Comparison of ENCODE assay signal across 2 cellular contexts in the genomic region with DNA sequence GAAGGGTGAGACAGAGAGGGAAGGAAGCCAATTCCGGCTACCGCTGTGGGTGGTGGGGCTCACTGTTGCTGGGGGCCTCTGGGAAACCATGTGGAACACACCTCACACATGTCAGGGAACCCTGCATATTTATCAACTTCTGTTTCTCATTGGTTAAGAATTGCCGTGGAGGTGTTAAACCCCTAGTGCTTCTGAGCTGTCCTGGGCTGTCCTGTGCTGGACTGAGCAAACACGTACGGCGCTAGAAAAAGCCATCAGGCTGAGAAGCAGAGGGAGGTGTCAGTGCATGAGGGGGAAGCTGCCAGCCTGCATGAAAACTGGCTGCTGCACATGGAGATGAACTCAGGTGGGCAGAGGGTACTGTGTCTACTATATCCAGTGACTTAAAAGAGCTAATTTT.
TF ChIP-seq lines count a peak whose summit lies in the region.

No MANE protein-coding gene starts in this region.

TF ChIP-seq in HepG2, 621 proteins besides CTCF, POLR2A, EP300 and RAD21:
- TF ChIP-seq RBAK (CRISPR knock-in tag; IDR thresholded peaks at IDR 0.05) (0 out of 2 replicates have a peak, but pooled peaks have one; percentile 27), ZNF772 (CRISPR knock-in tag; IDR thresholded peaks at IDR 0.05) (peak; percentile 53; the same call in 1 of the 2 replicates), ARNTL (CRISPR knock-in tag; IDR thresholded peaks at IDR 0.05) (no peak)

TF ChIP-seq in H1, 55 proteins besides CTCF, POLR2A, EP300 and RAD21:
- TF ChIP-seq CBX5 (IDR thresholded peaks at IDR 0.05; ENCODE audit: low read depth, low read length) (no peak), KDM5A (IDR thresholded peaks at IDR 0.05; ENCODE audit: low read length) (no peak), NANOG (IDR thresholded peaks at IDR 0.05; ENCODE audit: insufficient read depth, low read depth, low read length, poor library complexity, severe bottlenecking) (no peak), JUN (IDR thresholded peaks at IDR 0.05; ENCODE audit: low read depth, low read length) (no peak), SRF (IDR thresholded peaks at IDR 0.05; ENCODE audit: low read depth, low read length) (no peak), SUZ12 (IDR thresholded peaks at IDR 0.05; ENCODE audit: low read length) (no peak), SP4 (IDR thresholded peaks at IDR 0.05; ENCODE audit: low read length) (no peak), POU5F1 (IDR thresholded peaks at IDR 0.05; ENCODE audit: low read depth, low read length) (no peak), ZNF274 (IDR thresholded peaks at IDR 0.05; ENCODE audit: borderline replicate concordance, extremely low read depth, low read length) (no peak), TAF7 (optimal IDR thresholded peaks at IDR 0.05; ENCODE audit: borderline replicate concordance, low read depth, low read length) (no peak), BCL11A (IDR thresholded peaks at IDR 0.05; ENCODE audit: low read depth in 2 of 2, low read length in 2 of 2) (no peak), ASH2L (IDR thresholded peaks at IDR 0.05; ENCODE audit: low read length) (no peak), TAF1 (IDR thresholded peaks at IDR 0.05; ENCODE audit: low read depth, low read length) (no peak), SIRT6 (IDR thresholded peaks at IDR 0.05; ENCODE audit: low read length) (no peak), PHF8 (conservative IDR thresholded peaks at IDR 0.05; ENCODE audit: low read depth, low read length) (no peak)
- TF ChIP-seq, protein P1, sequence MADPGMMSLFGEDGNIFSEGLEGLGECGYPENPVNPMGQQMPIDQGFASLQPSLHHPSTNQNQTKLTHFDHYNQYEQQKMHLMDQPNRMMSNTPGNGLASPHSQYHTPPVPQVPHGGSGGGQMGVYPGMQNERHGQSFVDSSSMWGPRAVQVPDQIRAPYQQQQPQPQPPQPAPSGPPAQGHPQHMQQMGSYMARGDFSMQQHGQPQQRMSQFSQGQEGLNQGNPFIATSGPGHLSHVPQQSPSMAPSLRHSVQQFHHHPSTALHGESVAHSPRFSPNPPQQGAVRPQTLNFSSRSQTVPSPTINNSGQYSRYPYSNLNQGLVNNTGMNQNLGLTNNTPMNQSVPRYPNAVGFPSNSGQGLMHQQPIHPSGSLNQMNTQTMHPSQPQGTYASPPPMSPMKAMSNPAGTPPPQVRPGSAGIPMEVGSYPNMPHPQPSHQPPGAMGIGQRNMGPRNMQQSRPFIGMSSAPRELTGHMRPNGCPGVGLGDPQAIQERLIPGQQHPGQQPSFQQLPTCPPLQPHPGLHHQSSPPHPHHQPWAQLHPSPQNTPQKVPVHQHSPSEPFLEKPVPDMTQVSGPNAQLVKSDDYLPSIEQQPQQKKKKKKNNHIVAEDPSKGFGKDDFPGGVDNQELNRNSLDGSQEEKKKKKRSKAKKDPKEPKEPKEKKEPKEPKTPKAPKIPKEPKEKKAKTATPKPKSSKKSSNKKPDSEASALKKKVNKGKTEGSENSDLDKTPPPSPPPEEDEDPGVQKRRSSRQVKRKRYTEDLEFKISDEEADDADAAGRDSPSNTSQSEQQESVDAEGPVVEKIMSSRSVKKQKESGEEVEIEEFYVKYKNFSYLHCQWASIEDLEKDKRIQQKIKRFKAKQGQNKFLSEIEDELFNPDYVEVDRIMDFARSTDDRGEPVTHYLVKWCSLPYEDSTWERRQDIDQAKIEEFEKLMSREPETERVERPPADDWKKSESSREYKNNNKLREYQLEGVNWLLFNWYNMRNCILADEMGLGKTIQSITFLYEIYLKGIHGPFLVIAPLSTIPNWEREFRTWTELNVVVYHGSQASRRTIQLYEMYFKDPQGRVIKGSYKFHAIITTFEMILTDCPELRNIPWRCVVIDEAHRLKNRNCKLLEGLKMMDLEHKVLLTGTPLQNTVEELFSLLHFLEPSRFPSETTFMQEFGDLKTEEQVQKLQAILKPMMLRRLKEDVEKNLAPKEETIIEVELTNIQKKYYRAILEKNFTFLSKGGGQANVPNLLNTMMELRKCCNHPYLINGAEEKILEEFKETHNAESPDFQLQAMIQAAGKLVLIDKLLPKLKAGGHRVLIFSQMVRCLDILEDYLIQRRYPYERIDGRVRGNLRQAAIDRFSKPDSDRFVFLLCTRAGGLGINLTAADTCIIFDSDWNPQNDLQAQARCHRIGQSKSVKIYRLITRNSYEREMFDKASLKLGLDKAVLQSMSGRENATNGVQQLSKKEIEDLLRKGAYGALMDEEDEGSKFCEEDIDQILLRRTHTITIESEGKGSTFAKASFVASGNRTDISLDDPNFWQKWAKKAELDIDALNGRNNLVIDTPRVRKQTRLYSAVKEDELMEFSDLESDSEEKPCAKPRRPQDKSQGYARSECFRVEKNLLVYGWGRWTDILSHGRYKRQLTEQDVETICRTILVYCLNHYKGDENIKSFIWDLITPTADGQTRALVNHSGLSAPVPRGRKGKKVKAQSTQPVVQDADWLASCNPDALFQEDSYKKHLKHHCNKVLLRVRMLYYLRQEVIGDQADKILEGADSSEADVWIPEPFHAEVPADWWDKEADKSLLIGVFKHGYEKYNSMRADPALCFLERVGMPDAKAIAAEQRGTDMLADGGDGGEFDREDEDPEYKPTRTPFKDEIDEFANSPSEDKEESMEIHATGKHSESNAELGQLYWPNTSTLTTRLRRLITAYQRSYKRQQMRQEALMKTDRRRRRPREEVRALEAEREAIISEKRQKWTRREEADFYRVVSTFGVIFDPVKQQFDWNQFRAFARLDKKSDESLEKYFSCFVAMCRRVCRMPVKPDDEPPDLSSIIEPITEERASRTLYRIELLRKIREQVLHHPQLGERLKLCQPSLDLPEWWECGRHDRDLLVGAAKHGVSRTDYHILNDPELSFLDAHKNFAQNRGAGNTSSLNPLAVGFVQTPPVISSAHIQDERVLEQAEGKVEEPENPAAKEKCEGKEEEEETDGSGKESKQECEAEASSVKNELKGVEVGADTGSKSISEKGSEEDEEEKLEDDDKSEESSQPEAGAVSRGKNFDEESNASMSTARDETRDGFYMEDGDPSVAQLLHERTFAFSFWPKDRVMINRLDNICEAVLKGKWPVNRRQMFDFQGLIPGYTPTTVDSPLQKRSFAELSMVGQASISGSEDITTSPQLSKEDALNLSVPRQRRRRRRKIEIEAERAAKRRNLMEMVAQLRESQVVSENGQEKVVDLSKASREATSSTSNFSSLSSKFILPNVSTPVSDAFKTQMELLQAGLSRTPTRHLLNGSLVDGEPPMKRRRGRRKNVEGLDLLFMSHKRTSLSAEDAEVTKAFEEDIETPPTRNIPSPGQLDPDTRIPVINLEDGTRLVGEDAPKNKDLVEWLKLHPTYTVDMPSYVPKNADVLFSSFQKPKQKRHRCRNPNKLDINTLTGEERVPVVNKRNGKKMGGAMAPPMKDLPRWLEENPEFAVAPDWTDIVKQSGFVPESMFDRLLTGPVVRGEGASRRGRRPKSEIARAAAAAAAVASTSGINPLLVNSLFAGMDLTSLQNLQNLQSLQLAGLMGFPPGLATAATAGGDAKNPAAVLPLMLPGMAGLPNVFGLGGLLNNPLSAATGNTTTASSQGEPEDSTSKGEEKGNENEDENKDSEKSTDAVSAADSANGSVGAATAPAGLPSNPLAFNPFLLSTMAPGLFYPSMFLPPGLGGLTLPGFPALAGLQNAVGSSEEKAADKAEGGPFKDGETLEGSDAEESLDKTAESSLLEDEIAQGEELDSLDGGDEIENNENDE (IDR thresholded peaks at IDR 0.05; ENCODE audit: insufficient replicate concordance, low read length): no peak
- TF ChIP-seq, protein P2, sequence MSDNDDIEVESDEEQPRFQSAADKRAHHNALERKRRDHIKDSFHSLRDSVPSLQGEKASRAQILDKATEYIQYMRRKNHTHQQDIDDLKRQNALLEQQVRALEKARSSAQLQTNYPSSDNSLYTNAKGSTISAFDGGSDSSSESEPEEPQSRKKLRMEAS (IDR thresholded peaks at IDR 0.05): no peak
